Comparison of ENCODE assay signal across 8 cellular contexts in genomic region chr6:144349690-144350132, GRCh38.
DNase-seq lines count a peak whose midpoint lies in the region; ATAC-seq and TF ChIP-seq lines count a peak whose summit lies in the region.

No MANE protein-coding gene starts in this region.

- peaks cover 23% of the 10 kb centered on the region for H3K36me3 Mint-ChIP-seq in effector memory CD8-positive, alpha-beta T cell (ENCODE audit: insufficient read depth)
- peaks cover 3% of the 10 kb centered on the region for H3K36me3 Mint-ChIP-seq in osteocyte (ENCODE audit: unreplicated experiment)
- peaks cover 5% of the 10 kb centered on the region for H3K36me3 Mint-ChIP-seq in neural progenitor cell

- H3K27me3 Mint-ChIP-seq in effector memory CD8-positive, alpha-beta T cell = no peaks in the 10 kb centered on the region
- H3K27me3 Mint-ChIP-seq in osteocyte (ENCODE audit: unreplicated experiment) (no peaks in the 10 kb centered on the region), neural progenitor cell (ENCODE audit: insufficient read depth, low read depth) (no peaks in the 10 kb centered on the region)

- peak overlapping the region; percentile 94 to 95 for H3K27ac Mint-ChIP-seq in effector memory CD8-positive, alpha-beta T cell
- H3K27ac Mint-ChIP-seq in osteocyte (ENCODE audit: unreplicated experiment) (peak overlapping the region; percentile 87), neural progenitor cell (no peak overlapping the region)

- no peaks in the 10 kb centered on the region for H3K9me3 ChIP-seq in neural progenitor cell (ENCODE audit: low read depth)

- H3K27ac ChIP-seq in neural progenitor cell = no peak overlapping the region

- no peaks in the 10 kb centered on the region for H3K4me1 ChIP-seq in neural progenitor cell

- no peaks in the 10 kb centered on the region for H3K9me3 Mint-ChIP-seq in effector memory CD8-positive, alpha-beta T cell
- H3K9me3 Mint-ChIP-seq in osteocyte (ENCODE audit: unreplicated experiment) = no peaks in the 10 kb centered on the region
- peaks cover 7% of the 10 kb centered on the region for H3K9me3 Mint-ChIP-seq in neural progenitor cell

- H3K4me2 ChIP-seq in neural progenitor cell = no peak overlapping the region

- H3K9ac ChIP-seq in neural progenitor cell = no peak overlapping the region

- peaks cover 13% of the 10 kb centered on the region for H3K79me2 ChIP-seq in neural progenitor cell (ENCODE audit: low read depth)

- DNase-seq in ELR (ENCODE audit: low read depth) (peak; percentile 72), H7 (peak; percentile 47), OCI-M1 (lab: John Stamatoyannopoulos, UW) (peak; percentile 68), osteocyte (ENCODE audit: extremely low spot score, unreplicated experiment) (no peak), NCI-H1694 (lab: John Stamatoyannopoulos, UW) (no peak), NCI-H2227 treated with DMSO at 0.1 percent for 48 hours (lab: John Stamatoyannopoulos, UW) (no peak), neural progenitor cell (ENCODE audit: low spot score) (no peak)
- DNase-seq in effector memory CD8-positive, alpha-beta T cell = peak in 1 of 3 experiments; percentile 18

- TF ChIP-seq CTCF in osteocyte (IDR thresholded peaks at IDR 0.05) (no peak), neural progenitor cell (IDR thresholded peaks at IDR 0.05) (no peak)

- peaks cover 68 to 79% of the 10 kb centered on the region in 2 donors for H3K4me1 Mint-ChIP-seq in effector memory CD8-positive, alpha-beta T cell (ENCODE audit: low read depth in 2 of 2)
- H3K4me1 Mint-ChIP-seq in osteocyte (ENCODE audit: unreplicated experiment) (peaks cover 56% of the 10 kb centered on the region), neural progenitor cell (peaks cover 6% of the 10 kb centered on the region)

- peak overlapping the region; percentile 89 to 96 for H3K4me3 Mint-ChIP-seq in effector memory CD8-positive, alpha-beta T cell
- H3K4me3 Mint-ChIP-seq in osteocyte (ENCODE audit: unreplicated experiment) = no peak overlapping the region
- H3K4me3 Mint-ChIP-seq in neural progenitor cell = no peak overlapping the region

- H2AFZ ChIP-seq in neural progenitor cell (replicated peaks) = no peak overlapping the region

- peak; percentile 25 for ATAC-seq in effector memory CD8-positive, alpha-beta T cell (replicated peaks)

- no peaks in the 10 kb centered on the region for H4K20me1 ChIP-seq in neural progenitor cell (ENCODE audit: low read depth)

- H3K36me3 ChIP-seq in H7 (replicated peaks; ENCODE audit: control insufficient read depth, insufficient read depth, low read length) (no peaks in the 10 kb centered on the region), neural progenitor cell (no peaks in the 10 kb centered on the region)

- no peaks in the 10 kb centered on the region for H3K27me3 ChIP-seq in H7 (ENCODE audit: control insufficient read depth, insufficient read depth, low read length)
- H3K27me3 ChIP-seq in neural progenitor cell = no peaks in the 10 kb centered on the region

- no peaks in the 10 kb centered on the region for H3F3A ChIP-seq in neural progenitor cell (ENCODE audit: low read depth)

- H3K4me3 ChIP-seq in H7 (ENCODE audit: insufficient read depth, low read depth, low read length) = no peak overlapping the region
- H3K4me3 ChIP-seq in neural progenitor cell = no peak overlapping the region

Comparison
In these comparisons a context has a peak if more than half of its experiments do, and no peak if none do; other contexts are left out.
1. DNase-seq: peak in ELR (single experiment), H7 (single experiment) and OCI-M1 (single experiment); none in osteocyte (single experiment), NCI-H1694 (single experiment), NCI-H2227 treated with DMSO at 0.1 percent for 48 hours (single experiment) and neural progenitor cell (single experiment).
2. H3K4me3 Mint-ChIP-seq: peak in effector memory CD8-positive, alpha-beta T cell (2 of 2); none in osteocyte (single experiment) and neural progenitor cell (single experiment).